1 cellular context compared by ENCODE assay signal in the genomic region with DNA sequence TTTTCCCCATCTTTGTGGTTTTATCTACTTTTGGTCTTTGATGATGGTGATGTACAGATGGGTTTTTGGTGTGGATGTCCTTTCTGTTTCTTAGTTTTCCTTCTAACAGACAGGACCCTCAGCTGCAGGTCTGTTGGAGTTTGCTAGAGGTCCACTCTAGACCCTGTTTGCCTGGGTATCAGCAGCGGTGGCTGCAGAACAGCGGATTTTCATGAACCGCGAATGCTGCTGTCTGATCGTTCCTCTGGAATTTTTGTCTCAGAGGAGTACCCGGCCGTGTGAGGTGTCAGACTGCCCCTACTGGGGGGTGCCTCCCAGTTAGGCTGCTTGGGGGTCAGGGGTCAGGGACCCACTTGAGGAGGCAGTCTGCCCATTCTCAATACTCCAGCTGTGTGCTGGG. TPM values are rescaled to one million over a fixed set of nuclear protein-coding genes. Genes with fewer than 3 reads are reported as not detected.
"Had no signal": no experiment of that assay in that cellular context is flagged by ENCODE, and none has a peak within 500 bp of the region (broad histone marks: within the 10 kb centered on the region; RNA-seq: fewer than 3 reads in every experiment).

No MANE protein-coding gene starts in this region.

RNA-seq across cellular contexts. Expression of gene CRPPA, which starts 38.2 kb away (rescaled TPM):
- total RNA-seq: OCI-LY7 had no signal
